In the genomic region with DNA sequence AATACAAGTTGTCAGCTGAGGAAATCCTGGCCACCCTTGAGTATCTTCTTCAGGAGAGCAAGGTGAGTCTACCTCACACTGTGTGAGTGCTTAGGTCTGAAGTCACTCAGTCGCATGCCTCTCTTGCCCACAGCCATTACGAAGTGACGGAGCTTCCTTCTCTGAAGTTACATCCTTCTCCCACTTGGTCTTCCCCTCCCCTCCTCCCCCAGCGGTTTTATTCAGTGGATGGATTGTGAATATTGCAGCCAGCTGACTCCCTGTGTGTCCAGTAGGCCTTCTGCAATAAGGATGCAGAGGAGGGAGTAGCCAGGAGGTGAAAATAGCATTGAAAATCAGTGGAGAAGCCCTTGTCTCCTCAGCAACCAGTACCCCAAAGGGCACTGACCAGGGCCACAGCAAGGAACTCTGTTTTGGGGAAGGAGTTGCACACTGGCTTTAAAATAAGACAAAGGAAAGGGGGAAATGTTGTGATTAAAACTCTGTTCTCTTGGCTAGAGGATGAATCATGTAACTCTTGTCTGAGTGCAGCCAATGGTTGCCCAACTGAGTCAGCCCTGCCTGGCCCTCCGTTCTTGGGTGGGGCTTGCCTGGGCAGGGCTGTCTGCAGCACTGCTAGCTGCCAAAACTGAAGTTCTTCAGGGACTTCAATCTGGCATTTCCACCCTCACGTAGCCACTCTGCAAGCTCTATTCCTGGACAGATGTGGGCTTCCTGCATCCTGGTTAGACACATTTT, we compare ENCODE assay signal across 8 cellular contexts. TPM values are rescaled to one million over a fixed set of nuclear protein-coding genes. Genes with fewer than 3 reads are reported as not detected.
DNase-seq lines count a peak whose midpoint lies in the region; ATAC-seq and TF ChIP-seq lines count a peak whose summit lies in the region.

No MANE protein-coding gene starts in this region.

- no peak overlapping the region for H2BK5ac ChIP-seq in neuronal stem cell (ENCODE audit: low read length)

- DNase-seq in activated CD4-positive, alpha-beta T cell treated with anti-CD3 and anti-CD28 coated beads for 1 hour = peak; percentile 23
- DNase-seq in renal cortical epithelial cell (ENCODE audit: low read depth) (peak; percentile 86), WERI-Rb-1 (no peak), GOT3 (lab: John Stamatoyannopoulos, UW) (no peak), neuronal stem cell (ENCODE audit: low spot score) (no peak)

- H3K23ac ChIP-seq in neuronal stem cell (ENCODE audit: low read depth, low read length, poor library complexity) = no peak overlapping the region

- TF ChIP-seq CTCF in WERI-Rb-1 (IDR thresholded peaks at IDR 0.05; ENCODE audit: low read depth, low read length) = no peak

- no peak overlapping the region for H3K4me2 ChIP-seq in neuronal stem cell (ENCODE audit: insufficient read depth, low read length, poor library complexity, severe bottlenecking)

- no peak for ATAC-seq in HG02970 (IDR thresholded peaks at IDR 0.05; ENCODE audit: low FRiP score, unreplicated experiment)

- H2BK12ac ChIP-seq in neuronal stem cell (ENCODE audit: low read length) = no peak overlapping the region

- no peak overlapping the region for H3K14ac ChIP-seq in neuronal stem cell (ENCODE audit: low read length)

- H3K27ac ChIP-seq in HUES6 (ENCODE audit: low read depth, low read length) = peak overlapping the region; percentile 30; the same call in 1 of the 2 replicates
- H3K27ac ChIP-seq in esophagus (ENCODE audit: low read depth in 2 of 2, low read length in 1 of 2) = peak overlapping the region; percentile 95 to 99
- no peak overlapping the region for H3K27ac ChIP-seq in WERI-Rb-1
- H3K27ac ChIP-seq in neuronal stem cell (replicated peaks; ENCODE audit: low read length) = no peak overlapping the region

- no peak overlapping the region for H4K91ac ChIP-seq in neuronal stem cell (ENCODE audit: low read depth, low read length, poor library complexity)

- no peak overlapping the region for H3K18ac ChIP-seq in neuronal stem cell (ENCODE audit: low read length)

- H3K9ac ChIP-seq in HUES6 (ENCODE audit: low read length) = peak overlapping the region; percentile 97
- H3K9ac ChIP-seq in neuronal stem cell (ENCODE audit: low read depth, low read length, poor library complexity) = no peak overlapping the region

- H3K4ac ChIP-seq in neuronal stem cell (ENCODE audit: low read length) = no peak overlapping the region

- no peak overlapping the region for H2BK120ac ChIP-seq in neuronal stem cell (ENCODE audit: low read depth, low read length)

- H3K36me3 ChIP-seq in HUES6 (ENCODE audit: control insufficient read depth, insufficient read depth, low read length) (peaks cover 29% of the 10 kb centered on the region), esophagus (ENCODE audit: control insufficient read depth in 2 of 2, insufficient read depth in 2 of 2, low read length in 1 of 2) (peaks cover 7 to 12% of the 10 kb centered on the region in 2 donors), WERI-Rb-1 (no peaks in the 10 kb centered on the region), neuronal stem cell (replicated peaks in 1 of 2; ENCODE audit: control insufficient read depth in 2 of 2, insufficient read depth in 2 of 2, low read length in 2 of 2) (no peaks in the 10 kb centered on the region)

- H2AK5ac ChIP-seq in neuronal stem cell (ENCODE audit: low read depth, low read length) = no peak overlapping the region

- H3K27me3 ChIP-seq in HUES6 (ENCODE audit: control insufficient read depth, insufficient read depth, low read length) = no peaks in the 10 kb centered on the region
- no peaks in the 10 kb centered on the region for H3K27me3 ChIP-seq in esophagus (ENCODE audit: control insufficient read depth in 1 of 2, insufficient read depth in 2 of 2, low read length in 2 of 2)
- peaks cover 100% of the 10 kb centered on the region for H3K27me3 ChIP-seq in WERI-Rb-1 (ENCODE audit: insufficient read depth, low read depth, severe bottlenecking)
- peaks cover 8 to 52% (median 37%) of the 10 kb centered on the region in 3 experiments for H3K27me3 ChIP-seq in neuronal stem cell (ENCODE audit: control insufficient read depth in 3 of 3, insufficient read depth in 3 of 3, low read depth in 1 of 3, low read length in 3 of 3)

- H3K4me1 ChIP-seq in HUES6 (ENCODE audit: control insufficient read depth, insufficient read depth, low read length) = peaks cover 51% of the 10 kb centered on the region
- H3K4me1 ChIP-seq in esophagus (ENCODE audit: control insufficient read depth in 2 of 2, insufficient read depth in 2 of 2, low read length in 1 of 2) = peaks cover 0 to 7% of the 10 kb centered on the region in 2 donors
- peaks cover 0 to 10% of the 10 kb centered on the region in 2 donors for H3K4me1 ChIP-seq in neuronal stem cell (ENCODE audit: control insufficient read depth in 2 of 2, insufficient read depth in 1 of 2, low read depth in 1 of 2, low read length in 2 of 2)

- peak overlapping the region; percentile 19; the same call in 1 of the 2 replicates for H3K4me3 ChIP-seq in HUES6 (ENCODE audit: low read depth, low read length)
- H3K4me3 ChIP-seq in esophagus (ENCODE audit: low read depth in 1 of 2, low read length in 2 of 2) = peak overlapping the region in 1 of 2 donors; percentile 81
- H3K4me3 ChIP-seq in WERI-Rb-1 (ENCODE audit: low read depth, low read length) = no peak overlapping the region
- no peak overlapping the region for H3K4me3 ChIP-seq in neuronal stem cell (ENCODE audit: low read length in 2 of 2)

- WGBS in esophagus, 2 donors = 28 to 42% methylated on average over 6 of the region's 6 CpGs
- WGBS in neuronal stem cell (ENCODE audit: extremely low coverage in 2 of 2, insufficient read length in 2 of 2, insufficient replicate concordance in 1 of 2), 2 donors = no CpG with 5 or more reads among the region's 6 CpGs

- H2BK15ac ChIP-seq in neuronal stem cell (ENCODE audit: low read length) = no peak overlapping the region

- no peaks in the 10 kb centered on the region for H3K79me1 ChIP-seq in neuronal stem cell (ENCODE audit: low read depth, low read length)

- H4K8ac ChIP-seq in neuronal stem cell (ENCODE audit: low read depth, low read length) = no peak overlapping the region

- H3K9me3 ChIP-seq in HUES6 (ENCODE audit: control insufficient read depth, insufficient read depth, low read depth, low read length) = no peaks in the 10 kb centered on the region
- H3K9me3 ChIP-seq in esophagus (ENCODE audit: control insufficient read depth in 2 of 2, insufficient read depth in 1 of 2, low read depth in 1 of 2, low read length in 1 of 2) = no peaks in the 10 kb centered on the region
- H3K9me3 ChIP-seq in WERI-Rb-1 (ENCODE audit: severe bottlenecking) = peaks cover 28% of the 10 kb centered on the region
- H3K9me3 ChIP-seq in neuronal stem cell (replicated peaks in 1 of 2; ENCODE audit: control insufficient read depth in 2 of 2, insufficient read depth in 1 of 2, low read depth in 1 of 2, low read length in 2 of 2) = peaks cover 0 to 6% of the 10 kb centered on the region in 2 donors

- no peak overlapping the region for H2AFZ ChIP-seq in neuronal stem cell (ENCODE audit: low read length)

RNA-seq across cellular contexts. Expression of gene S100A10, which starts 4.4 kb away (rescaled TPM):
- polyA plus RNA-seq in esophagus = 1,000 to 10,000 TPM; 1,247 to 2,455 TPM
- 221 and 239 TPM in 2 replicates for total RNA-seq in renal cortical epithelial cell
- 3.4 TPM for polyA plus RNA-seq in neuronal stem cell (2013, experiment 1 of 2)
- polyA plus RNA-seq in neuronal stem cell (2013, experiment 2 of 2) = 3.2 TPM

RNA-seq across cellular contexts. Expression of gene S100A11, which starts 47.5 kb away (rescaled TPM):
- polyA plus RNA-seq in esophagus = over 10,000 TPM in 1 of 2 donors, 1,000 to 10,000 TPM in 1; 5,583 to 11,944 TPM
- total RNA-seq in renal cortical epithelial cell = 57.5 and 77.9 TPM in 2 replicates
- polyA plus RNA-seq in neuronal stem cell (2013, experiment 1 of 2) = 13.5 TPM
- 14.0 TPM for polyA plus RNA-seq in neuronal stem cell (2013, experiment 2 of 2)

Comparison
In these comparisons a context has a peak if more than half of its experiments do, and no peak if none do; other contexts are left out.
1. H3K27ac ChIP-seq: peak in HUES6 (single experiment) and esophagus (2 of 2); none in WERI-Rb-1 (single experiment) and neuronal stem cell (single experiment).
2. DNase-seq: peak in activated CD4-positive, alpha-beta T cell treated with anti-CD3 and anti-CD28 coated beads for 1 hour (single experiment) and renal cortical epithelial cell (single experiment); none in WERI-Rb-1 (single experiment), GOT3 (single experiment) and neuronal stem cell (single experiment).